8 cellular contexts compared by ENCODE assay signal in the genomic region with DNA sequence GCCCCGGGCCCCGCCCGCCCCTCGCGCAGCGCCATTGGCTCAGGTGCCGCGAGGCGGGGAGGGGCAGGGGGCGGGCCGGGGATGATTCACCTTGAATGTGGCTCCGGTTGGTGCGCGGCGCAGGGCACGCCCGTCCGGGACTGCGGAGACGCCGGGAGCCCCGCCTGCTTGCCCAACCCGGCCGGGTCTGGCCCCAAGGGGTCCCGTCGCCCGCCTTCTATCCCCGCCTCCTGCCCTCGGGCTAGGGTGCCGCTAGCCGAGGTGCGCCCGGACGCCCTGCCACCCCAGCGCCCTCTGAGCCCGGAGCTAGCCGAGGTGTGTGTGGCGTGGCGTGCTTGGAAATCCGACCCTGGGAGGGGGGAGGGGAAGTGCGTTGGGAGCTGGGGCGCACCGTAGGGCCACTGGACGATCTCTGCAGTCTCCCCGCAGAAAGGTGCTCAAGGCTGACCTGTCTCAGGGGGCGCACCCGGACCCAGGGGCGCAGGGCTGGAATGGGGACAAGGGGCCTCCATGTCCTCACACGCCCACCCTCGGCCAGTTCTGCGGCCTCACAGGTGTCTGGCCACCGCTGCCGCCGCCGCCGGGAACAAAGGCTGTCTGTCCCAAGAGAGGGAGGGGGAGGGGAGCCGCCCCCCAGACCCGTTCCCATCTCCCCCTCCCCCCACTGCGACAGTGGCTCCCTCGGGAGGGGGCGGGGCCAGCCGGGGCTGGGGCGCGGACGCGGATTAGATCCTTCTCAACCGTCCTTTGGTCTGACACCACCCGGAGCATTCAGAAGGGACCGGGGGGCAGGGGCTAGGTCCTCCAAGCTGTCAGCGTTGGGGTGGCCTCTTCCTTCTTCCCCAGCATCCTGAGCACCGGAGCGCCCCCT.
DNase-seq lines count a peak whose midpoint lies in the region; ATAC-seq, FAIRE-seq and TF ChIP-seq lines count a peak whose summit lies in the region.

No MANE protein-coding gene starts in this region.

- no peak overlapping the region for H3K4me3 ChIP-seq in endothelial cell of umbilical vein (replicated peaks in 1 of 3; ENCODE audit: insufficient read depth in 1 of 3, low read depth in 1 of 3, low read length in 3 of 3)
- H3K4me3 ChIP-seq in thymus (ENCODE audit: low read length) = peak overlapping the region; percentile 44

- H3K36me3 ChIP-seq in endothelial cell of umbilical vein (ENCODE audit: control insufficient read depth in 2 of 2, extremely low read depth in 1 of 2, insufficient read depth in 2 of 2, low read length in 2 of 2) = no peaks in the 10 kb centered on the region
- no peaks in the 10 kb centered on the region for H3K36me3 ChIP-seq in thymus (ENCODE audit: control insufficient read depth, insufficient read depth)

- POLR2A ChIA-PET in activated CD4-positive, alpha-beta memory T cell treated with anti-CD3 and anti-CD28 coated beads for 36 hours (lab: Charles Lee) = no interaction called here
- POLR2A ChIA-PET in endothelial cell of umbilical vein (lab: Charles Lee) = no interaction called here

- peaks cover 33% of the 10 kb centered on the region for H3K36me3 Mint-ChIP-seq in Calu3 (ENCODE audit: insufficient read depth, unreplicated experiment)
- H3K36me3 Mint-ChIP-seq in activated CD4-positive, alpha-beta memory T cell treated with anti-CD3 and anti-CD28 coated beads for 36 hours = no peaks in the 10 kb centered on the region
- H3K36me3 Mint-ChIP-seq in osteocyte (ENCODE audit: unreplicated experiment) = no peaks in the 10 kb centered on the region

- CTCF ChIA-PET in Calu3 (lab: Charles Lee) = interaction anchor here (1.2 kb wide), 1 partner anchor 168 kb away, joined by 3 read pairs; no protein-coding TSS in a partner anchor
- CTCF ChIA-PET in activated CD4-positive, alpha-beta memory T cell treated with anti-CD3 and anti-CD28 coated beads for 36 hours (lab: Charles Lee) = interaction anchor here (1.8 kb wide), 1 partner anchor 168 kb away, joined by 6 read pairs; no protein-coding TSS in a partner anchor
- CTCF ChIA-PET in endothelial cell of umbilical vein (lab: Charles Lee) = interaction anchor here (0.8 to 2.2 kb wide), 2 partner anchors 8 to 12 kb away, joined by 3 to 5 read pairs; no protein-coding TSS in a partner anchor

- H3K27me3 ChIP-seq in endothelial cell of umbilical vein (ENCODE audit: control insufficient read depth in 2 of 2, insufficient read depth in 2 of 2, low read length in 2 of 2) (peaks cover 77 to 92% of the 10 kb centered on the region in 2 experiments), thymus (ENCODE audit: control insufficient read depth, insufficient read depth) (peaks cover 89% of the 10 kb centered on the region)

- H3K4me3 Mint-ChIP-seq in Calu3 (ENCODE audit: low read depth, unreplicated experiment) (peak overlapping the region; percentile 82), osteocyte (ENCODE audit: unreplicated experiment) (peak overlapping the region; percentile 40)
- peak overlapping the region; percentile 66 for H3K4me3 Mint-ChIP-seq in activated CD4-positive, alpha-beta memory T cell treated with anti-CD3 and anti-CD28 coated beads for 36 hours

- H3K27ac Mint-ChIP-seq in Calu3 (ENCODE audit: unreplicated experiment) = peak overlapping the region; percentile 82
- H3K27ac Mint-ChIP-seq in activated CD4-positive, alpha-beta memory T cell treated with anti-CD3 and anti-CD28 coated beads for 36 hours = no peak overlapping the region
- no peak overlapping the region for H3K27ac Mint-ChIP-seq in osteocyte (ENCODE audit: unreplicated experiment)

- peak; percentile 93 for DNase-seq in Calu3
- peak; percentile 62 for DNase-seq in NCI-H446 treated with DMSO at 0.1 percent for 48 hours (lab: John Stamatoyannopoulos, UW)
- DNase-seq in activated CD4-positive, alpha-beta memory T cell treated with anti-CD3 and anti-CD28 coated beads for 36 hours = peak; percentile 88
- no peak for DNase-seq in endothelial cell of umbilical vein (ENCODE audit: low read depth, low spot score)
- no peak for DNase-seq in osteocyte (ENCODE audit: extremely low spot score, unreplicated experiment)

- TSS peak; percentile 40 for BruUV-seq in Calu3 (replicated peaks; lab: Mats Ljungman, UMichigan)
- BruUV-seq in endothelial cell of umbilical vein (replicated peaks; lab: Mats Ljungman, UMichigan) = no TSS peak

- H3K4me1 ChIP-seq in endothelial cell of umbilical vein (ENCODE audit: control insufficient read depth, extremely low read depth, insufficient read depth, low read length) (no peaks in the 10 kb centered on the region), thymus (ENCODE audit: control insufficient read depth, insufficient read depth, low read length) (peaks cover 6% of the 10 kb centered on the region)

- peak overlapping the region; percentile 14 for H3K4me2 ChIP-seq in endothelial cell of umbilical vein (ENCODE audit: insufficient read depth, low read length)

- no peak for FAIRE-seq in endothelial cell of umbilical vein (lab: Jason Lieb, UNC)

- H3K9ac ChIP-seq in endothelial cell of umbilical vein (replicated peaks; ENCODE audit: extremely low read depth, insufficient read depth, low read length) = no peak overlapping the region

- H3K4me1 Mint-ChIP-seq in Calu3 (ENCODE audit: low read depth, unreplicated experiment) (peaks cover 20% of the 10 kb centered on the region), osteocyte (ENCODE audit: unreplicated experiment) (peaks cover 29% of the 10 kb centered on the region)
- peaks cover 30% of the 10 kb centered on the region for H3K4me1 Mint-ChIP-seq in activated CD4-positive, alpha-beta memory T cell treated with anti-CD3 and anti-CD28 coated beads for 36 hours (ENCODE audit: low read depth)

- H3K27ac ChIP-seq in endothelial cell of umbilical vein (ENCODE audit: insufficient read depth, low read depth, low read length) = no peak overlapping the region
- H3K27ac ChIP-seq in thymus (ENCODE audit: low read depth) = no peak overlapping the region

- TF ChIP-seq POLR2A in endothelial cell of umbilical vein (IDR thresholded peaks at IDR 0.05; ENCODE audit: low read depth, low read length) = no peak

- 2% methylated on average over 72 of the region's 72 CpGs for WGBS in thymus

- no peak for TF ChIP-seq CTCF in Calu3 (IDR thresholded peaks at IDR 0.05; ENCODE audit: unreplicated experiment)
- TF ChIP-seq CTCF in endothelial cell of umbilical vein (IDR thresholded peaks at IDR 0.05; ENCODE audit: extremely low read depth in 1 of 2, insufficient read depth in 1 of 2, low read depth in 1 of 2, low read length in 2 of 2) = no peak
- no peak for TF ChIP-seq CTCF in osteocyte (IDR thresholded peaks at IDR 0.05)

- H3K9me3 ChIP-seq in endothelial cell of umbilical vein (replicated peaks; ENCODE audit: control insufficient read depth, insufficient read depth, low read length) (no peaks in the 10 kb centered on the region), thymus (ENCODE audit: control insufficient read depth) (peaks cover 2% of the 10 kb centered on the region)

- peak; percentile 40 for ATAC-seq in HG02852 (IDR thresholded peaks at IDR 0.05; ENCODE audit: unreplicated experiment)
- ATAC-seq in HG02763 (IDR thresholded peaks at IDR 0.05; ENCODE audit: unreplicated experiment) = no peak

- no peaks in the 10 kb centered on the region for H3K79me2 ChIP-seq in endothelial cell of umbilical vein (ENCODE audit: control insufficient read depth, insufficient read depth, low read length)

- intact Hi-C loops in Calu3 (cut with micrococcal nuclease; ENCODE audit: unreplicated experiment) (no loop called here), endothelial cell of umbilical vein (cut with micrococcal nuclease) (no loop called here)
- intact Hi-C loops in activated CD4-positive, alpha-beta memory T cell treated with anti-CD3 and anti-CD28 coated beads for 36 hours (cut with micrococcal nuclease) = loop anchor here (1.0 to 5.0 kb wide), 2 partner anchors 45 to 348 kb away; a partner anchor contains a TSS

- H3K9me1 ChIP-seq in endothelial cell of umbilical vein (replicated peaks; ENCODE audit: control insufficient read depth, extremely low read depth, insufficient read depth, low read length) = no peaks in the 10 kb centered on the region

- H2AFZ ChIP-seq in endothelial cell of umbilical vein (ENCODE audit: low read depth, low read length) = peak overlapping the region; percentile 31

- dilution Hi-C loops in endothelial cell of umbilical vein (cut with MboI; ENCODE audit: extremely low pct_ligation_motif_present, low sequenced_read_pairs) = no loop called here

- H3K9me3 Mint-ChIP-seq in Calu3 (ENCODE audit: low read depth, unreplicated experiment) = no peaks in the 10 kb centered on the region
- H3K9me3 Mint-ChIP-seq in activated CD4-positive, alpha-beta memory T cell treated with anti-CD3 and anti-CD28 coated beads for 36 hours = no peaks in the 10 kb centered on the region
- no peaks in the 10 kb centered on the region for H3K9me3 Mint-ChIP-seq in osteocyte (ENCODE audit: unreplicated experiment)

- H4K20me1 ChIP-seq in endothelial cell of umbilical vein (replicated peaks; ENCODE audit: control insufficient read depth, extremely low read depth, insufficient read depth, low read length) = no peaks in the 10 kb centered on the region

- H3K27me3 Mint-ChIP-seq in Calu3 (ENCODE audit: unreplicated experiment) (peaks cover 50% of the 10 kb centered on the region), osteocyte (ENCODE audit: unreplicated experiment) (peaks cover 62% of the 10 kb centered on the region)
- peaks cover 57% of the 10 kb centered on the region for H3K27me3 Mint-ChIP-seq in activated CD4-positive, alpha-beta memory T cell treated with anti-CD3 and anti-CD28 coated beads for 36 hours

TF ChIP-seq in endothelial cell of umbilical vein, 7 proteins besides CTCF, POLR2A, EP300 and RAD21:
- TF ChIP-seq GATA2 (IDR thresholded peaks at IDR 0.05; ENCODE audit: insufficient read depth, insufficient read length, low read depth, low read length) (no peak), FOS (IDR thresholded peaks at IDR 0.05; ENCODE audit: borderline replicate concordance, insufficient read depth, low read length) (no peak), POLR2AphosphoS5 (IDR thresholded peaks at IDR 0.05; ENCODE audit: insufficient read depth, low read depth, low read length) (no peak), MYC (IDR thresholded peaks at IDR 0.05; ENCODE audit: low read depth, low read length) (no peak), JUN (IDR thresholded peaks at IDR 0.05; ENCODE audit: borderline replicate concordance, insufficient read depth, insufficient read length, low read depth) (no peak), EZH2 (IDR thresholded peaks at IDR 0.05; ENCODE audit: borderline replicate concordance, low read depth, low read length, severe bottlenecking) (no peak)
- TF ChIP-seq, protein P1, sequence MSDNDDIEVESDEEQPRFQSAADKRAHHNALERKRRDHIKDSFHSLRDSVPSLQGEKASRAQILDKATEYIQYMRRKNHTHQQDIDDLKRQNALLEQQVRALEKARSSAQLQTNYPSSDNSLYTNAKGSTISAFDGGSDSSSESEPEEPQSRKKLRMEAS (IDR thresholded peaks at IDR 0.05; ENCODE audit: insufficient read depth, insufficient read length) = no peak

Comparison
In these comparisons a context has a peak if more than half of its experiments do, and no peak if none do; other contexts are left out.
1. DNase-seq: peak in Calu3 (single experiment), NCI-H446 treated with DMSO at 0.1 percent for 48 hours (single experiment) and activated CD4-positive, alpha-beta memory T cell treated with anti-CD3 and anti-CD28 coated beads for 36 hours (single experiment); none in endothelial cell of umbilical vein (single experiment) and osteocyte (single experiment).
2. Peak in every context shown above with its lines, with median percentiles within 50 percentile points of each other: H3K4me3 Mint-ChIP-seq.